Comparison of ENCODE assay signal across 38 cellular contexts in the genomic region with DNA sequence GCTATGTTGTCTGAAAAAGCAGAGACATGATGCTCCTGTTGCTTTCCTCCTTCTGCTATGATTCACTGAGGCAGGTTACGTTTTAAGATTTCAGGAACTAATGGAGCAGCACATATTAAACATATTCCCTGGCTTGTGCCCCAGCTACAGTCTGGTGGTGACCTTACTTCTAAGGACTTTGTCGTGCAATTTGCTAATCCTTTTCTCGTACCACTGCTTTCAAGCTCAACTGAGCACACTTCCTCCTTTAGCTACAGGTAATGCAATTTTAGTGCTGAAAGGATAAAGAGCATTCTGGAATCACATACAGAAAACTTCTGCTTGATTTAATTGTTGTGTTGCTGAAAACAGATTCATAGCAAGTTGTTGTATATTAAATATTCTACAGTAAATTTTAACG. TPM values are rescaled to one million over a fixed set of nuclear protein-coding genes. Genes with fewer than 3 reads are reported as not detected.
"Had no signal": no experiment of that assay in that cellular context is flagged by ENCODE, and none has a peak within 500 bp of the region (broad histone marks: within the 10 kb centered on the region; RNA-seq: fewer than 3 reads in every experiment).

No MANE protein-coding gene starts in this region.

- DNase-seq: activated CD4-positive, alpha-beta T cell treated with anti-CD3 and anti-CD28 coated beads for 1 hour; activated CD4-positive, alpha-beta T cell treated with anti-CD3 and anti-CD28 coated beads, Interleukin-2, amount 10 ng/mL, durations not matched to agents 24 days and 14 days; activated CD4-positive, alpha-beta T cell treated with anti-CD3 and anti-CD28 coated beads, Interleukin-2, amount 50 U/mL, for 4 hours; activated CD4-positive, CD25-positive, alpha-beta regulatory T cell; activated CD8-positive, alpha-beta T cell treated with anti-CD3 and anti-CD28 coated beads for 36 hours; activated effector memory CD4-positive, alpha-beta T cell treated with anti-CD3 and anti-CD28 coated beads, Interleukin-2, amount 50 U/mL, for 16 hours; activated naive CD4-positive, alpha-beta T cell; activated naive CD4-positive, alpha-beta T cell treated with anti-CD3 and anti-CD28 coated beads, Interleukin-2, amount 50 U/mL, for 16 hours; activated naive CD8-positive, alpha-beta T cell treated with anti-CD3 and anti-CD28 coated beads for 36 hours; activated T-cell treated with anti-CD3 and anti-CD28 coated beads, Interleukin-2, amount 50 U/mL, for 1 hour; activated T-cell treated with anti-CD3 and anti-CD28 coated beads, Interleukin-2, amount 50 U/mL, for 72 hours; amniotic stem cell; aorta; brain microvascular endothelial cell; central memory CD4-positive, alpha-beta T cell; NCI-H1105; NCI-H1417 treated with DMSO at 0.1 percent for 48 hours; NCI-H187 treated with DMSO at 0.1 percent for 48 hours; NCI-H2081; NCI-H2171 treated with DMSO at 0.1 percent for 48 hours; NCI-H226; NCI-H446 treated with DMSO at 0.1 percent for 48 hours; NCI-H524; NCI-H69; NK-92 treated with Interleukin-12 subunit alpha and Interleukin-12 subunit beta, amount 100 ng/mL, for 24 hours; PC-3; Peyer's patch; RPMI8226; SIG-M5; T1000; WERI-Rb-1 had no signal

- H3K27me3 ChIP-seq: brain microvascular endothelial cell, Peyer's patch had no signal

- H3K4me1 ChIP-seq: Peyer's patch had no signal

- H3K27ac ChIP-seq: brain microvascular endothelial cell, KMS-11, Peyer's patch, WERI-Rb-1 had no signal

- H3K36me3 ChIP-seq: brain microvascular endothelial cell, Peyer's patch, WERI-Rb-1 had no signal

- ATAC-seq: activated CD8-positive, alpha-beta T cell treated with anti-CD3 and anti-CD28 coated beads for 36 hours; activated T-cell treated with anti-CD3 and anti-CD28 coated beads, Interleukin-2, amount 50 U/mL, for 72 hours; activated T-helper 17 cell treated with anti-CD3 and anti-CD28 coated beads, Interleukin-2, amount 50 U/mL, for 72 hours; PC-3; SK-N-SH treated with all-trans-retinoic acid at 6 μM for 48 hours had no signal

- H3K4me3 ChIP-seq: Peyer's patch had no signal

RNA-seq across cellular contexts. Expression of a gene that starts 16.2 kb away (rescaled TPM):
- total RNA-seq: activated CD4-positive, alpha-beta T cell treated with anti-CD3 and anti-CD28 coated beads, Interleukin-2, amount 10 ng/mL, durations not matched to agents 24 days and 14 days; activated CD8-positive, alpha-beta memory T cell treated with anti-CD3 and anti-CD28 coated beads for 36 hours; activated CD8-positive, alpha-beta T cell treated with anti-CD3 and anti-CD28 coated beads for 36 hours; activated naive CD8-positive, alpha-beta T cell treated with anti-CD3 and anti-CD28 coated beads for 36 hours; activated T-cell treated with anti-CD3 and anti-CD28 coated beads, Interleukin-2, amount 50 U/mL, for 72 hours; activated T-helper 17 cell treated with anti-CD3 and anti-CD28 coated beads, Interleukin-2, amount 50 U/mL, for 72 hours; SK-MEL-5; T-helper 1 cell treated with Interleukin-12 subunit alpha and Interleukin-12 subunit beta and Interleukin-4 antibody, amounts not matched to agents 30 ng/mL and 1 ng/mL, for 36 hours; T-helper 2 cell treated with Interferon-gamma antibody and Interleukin-4, amounts not matched to agents 100 ng/mL and 5 ng/mL, for 36 hours had no signal
